In genomic region chr21:42973991-42974831, GRCh38 we compare ENCODE assay signal across 8 cellular contexts. TPM values are rescaled to one million over a fixed set of nuclear protein-coding genes. Genes with fewer than 3 reads are reported as not detected.
DNase-seq lines count a peak whose midpoint lies in the region; ATAC-seq, FAIRE-seq and TF ChIP-seq lines count a peak whose summit lies in the region.

Gene PKNOX1, plus strand, starts transcription at chr21:42974562. Its CDS starts 29,820 bp downstream, at chr21:43004382.

- peak in 1 of 3 experiments; percentile 43 for TF ChIP-seq CTCF in ascending aorta (IDR thresholded peaks at IDR 0.05)
- peak in 1 of 4 experiments; percentile 16 for TF ChIP-seq CTCF in uterus (IDR thresholded peaks at IDR 0.05)

- under 1% methylated on average over 106 of the region's 106 CpGs for WGBS in right cardiac atrium

- peaks cover 20% of the 10 kb centered on the region for H3K4me1 Mint-ChIP-seq in T-helper 2 cell treated with Interferon-gamma antibody and Interleukin-4, amounts not matched to agents 5 μg/mL and 100 μg/mL, for 36 hours (ENCODE audit: low read depth)

- H3K9me3 Mint-ChIP-seq in T-helper 2 cell treated with Interferon-gamma antibody and Interleukin-4, amounts not matched to agents 5 μg/mL and 100 μg/mL, for 36 hours, result no peaks in the 10 kb centered on the region

- H3K4me3 ChIP-seq in ascending aorta (peak within 1 kb of the TSS; percentile 86 to 93), right cardiac atrium (ENCODE audit: low read length) (peak within 1 kb of the TSS; percentile 95), uterus (peak within 1 kb of the TSS; percentile 61 to 82)

- H3K4me3 Mint-ChIP-seq in T-helper 2 cell treated with Interferon-gamma antibody and Interleukin-4, amounts not matched to agents 5 μg/mL and 100 μg/mL, for 36 hours, result peak within 1 kb of the TSS; percentile 87

- H3K27ac ChIP-seq in ascending aorta (peak within 1 kb of the TSS; percentile 96), right cardiac atrium (ENCODE audit: low read length) (peak within 1 kb of the TSS; percentile 94), uterus (peak within 1 kb of the TSS; percentile 99 to 100)

- H3K9me3 ChIP-seq in ascending aorta (no peaks in the 10 kb centered on the region), right cardiac atrium (ENCODE audit: control insufficient read depth, low read length) (no peaks in the 10 kb centered on the region), uterus (no peaks in the 10 kb centered on the region)

- no peaks in the 10 kb centered on the region for H3K27me3 Mint-ChIP-seq in T-helper 2 cell treated with Interferon-gamma antibody and Interleukin-4, amounts not matched to agents 5 μg/mL and 100 μg/mL, for 36 hours (ENCODE audit: low read depth)

- H3K27ac Mint-ChIP-seq in T-helper 2 cell treated with Interferon-gamma antibody and Interleukin-4, amounts not matched to agents 5 μg/mL and 100 μg/mL, for 36 hours, result peak within 1 kb of the TSS; percentile 94

- TF ChIP-seq POLR2A in uterus (IDR thresholded peaks at IDR 0.05), result peak; percentile 64 to 81

- intact Hi-C loops in ascending aorta (cut with DNase I), result loop anchor here (1.0 to 5.0 kb wide), 6 partner anchors 37 to 1365 kb away; partner anchors contain the start of genes CFAP410, NDUFV3, RSPH1 and WDR4
- intact Hi-C loops in right cardiac atrium (cut with DNase I), result loop anchor here in 1 of 4 donors (10.0 kb wide), 1 partner anchor 59 kb away; no protein-coding TSS in a partner anchor
- intact Hi-C loops in uterus (cut with DNase I; ENCODE audit: low total_unique reads), result loop anchor here (10.0 kb wide), 1 partner anchor 79 kb away; the partner anchor contains the start of gene NDUFV3

- peaks cover 0 to 6% of the 10 kb centered on the region in 2 donors for H3K4me1 ChIP-seq in ascending aorta
- H3K4me1 ChIP-seq in right cardiac atrium (ENCODE audit: control insufficient read depth, insufficient read depth, low read length), result no peaks in the 10 kb centered on the region
- H3K4me1 ChIP-seq in uterus, result no peaks in the 10 kb centered on the region

- DNase-seq in GM18507 (ENCODE audit: extremely low spot score, insufficient read length, low read depth) (peak; percentile 99), NCI-H2029 (lab: John Stamatoyannopoulos, UW) (peak; percentile 98), ascending aorta (ENCODE audit: low spot score in 2 of 2) (peak; percentile 95 to 99), right cardiac atrium (peak; percentile 99 to 100 (median 100)), pulmonary artery endothelial cell (ENCODE audit: low read depth, low spot score) (peak; percentile 95), uterus (peak; percentile 98 to 99)
- peak; percentile 98 for DNase-seq in T-helper 2 cell treated with Interferon-gamma antibody and Interleukin-4, amounts not matched to agents 5 μg/mL and 100 μg/mL, for 36 hours (ENCODE audit: low spot score)

- H3K36me3 ChIP-seq in ascending aorta (no peaks in the 10 kb centered on the region), uterus (no peaks in the 10 kb centered on the region)

- FAIRE-seq in GM18507 (lab: Jason Lieb, UNC), result peak; percentile 96

- peak; percentile 82 for ATAC-seq in HG02981 (IDR thresholded peaks at IDR 0.05; ENCODE audit: unreplicated experiment)
- ATAC-seq in right cardiac atrium, result peak; percentile 96 to 97

- peaks cover 19% of the 10 kb centered on the region for H3K36me3 Mint-ChIP-seq in T-helper 2 cell treated with Interferon-gamma antibody and Interleukin-4, amounts not matched to agents 5 μg/mL and 100 μg/mL, for 36 hours (ENCODE audit: low read depth)

- H3K27me3 ChIP-seq in ascending aorta (no peaks in the 10 kb centered on the region), right cardiac atrium (ENCODE audit: control insufficient read depth, insufficient read depth) (no peaks in the 10 kb centered on the region), uterus (no peaks in the 10 kb centered on the region)

RNA-seq across cellular contexts. Expression of gene PKNOX1, which starts in this region (rescaled TPM):
- total RNA-seq in ascending aorta, result 11.2 TPM
- total RNA-seq in right cardiac atrium, result 1 to 10 TPM; 4.5 to 9.0 (median 7.8) TPM
- 3.7 TPM for polyA plus RNA-seq in right cardiac atrium
- total RNA-seq in pulmonary artery endothelial cell, result 20.9 and 45.4 TPM in 2 replicates
- total RNA-seq in uterus, result 10 to 100 TPM in 3 of 4 donors, 1 to 10 TPM in 1; 6.2 to 82.5 (median 26.4) TPM

Comparison
In these comparisons a context has a peak if more than half of its experiments do, and no peak if none do; other contexts are left out.
1. Peak in every context shown above with its lines: DNase-seq, ATAC-seq, H3K4me3 ChIP-seq and H3K27ac ChIP-seq.